In the genomic region with DNA sequence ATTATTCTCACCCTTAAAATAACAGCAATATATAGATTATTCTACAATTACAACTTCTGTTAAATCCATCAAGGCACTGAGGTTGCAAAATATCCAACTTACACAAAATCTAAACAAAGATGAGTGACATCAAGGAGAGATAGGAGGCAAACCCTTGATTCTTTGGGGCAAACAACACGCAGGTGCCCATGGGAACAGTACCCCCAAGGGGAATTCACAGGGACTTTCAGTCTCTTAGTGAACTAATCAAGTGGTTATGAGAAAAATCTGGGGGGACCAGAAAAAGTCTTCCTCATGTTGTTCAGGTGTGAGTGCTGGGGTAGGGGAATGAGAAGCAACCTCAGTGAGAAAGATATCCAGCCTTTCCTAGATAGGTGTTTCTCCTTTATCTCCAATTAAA, we compare ENCODE assay signal across 34 cellular contexts.
"Had no signal": no experiment of that assay in that cellular context is flagged by ENCODE, and none has a peak within 500 bp of the region (broad histone marks: within the 10 kb centered on the region; RNA-seq: fewer than 3 reads in every experiment).

No MANE protein-coding gene starts in this region.

- H3K4me1 ChIP-seq: SJCRH30 had no signal

- H3K27me3 ChIP-seq: MG63, SJCRH30 had no signal

- H3K9me3 ChIP-seq: MG63, SJCRH30 had no signal

- H2AFZ ChIP-seq: PC-9 had no signal

- H3K4me2 ChIP-seq: PC-9 had no signal

- ATAC-seq: Panc1, Right ventricle myocardium inferior, SK-N-SH treated with all-trans-retinoic acid at 6 μM for 48 hours, T-cell had no signal

- FAIRE-seq: RCC 7860 had no signal

- H3K4me1 Mint-ChIP-seq: T-cell had no signal

- H3K27ac ChIP-seq: PC-9, RWPE1, SJCRH30, SK-N-MC had no signal

- H3K4me3 Mint-ChIP-seq: T-cell had no signal

- H3K4me3 ChIP-seq: MG63, PC-9, SJCRH30, SK-N-MC had no signal

- H3K36me3 Mint-ChIP-seq: T-cell had no signal

- DNase-seq: Kasumi-1, MG63, NCI-H1048, NCI-H1092 treated with DMSO at 0.1 percent for 48 hours, NCI-H1105 treated with DMSO at 0.1 percent for 48 hours, NCI-H1417, NCI-H1436, NCI-H146, NCI-H1694, NCI-H187, NCI-H1930, NCI-H2029 treated with DMSO at 0.1 percent for 48 hours, NCI-H2081 treated with DMSO at 0.1 percent for 48 hours, NCI-H2107, NCI-H2171, NCI-H226, NCI-H446 treated with DMSO at 0.1 percent for 48 hours, NCI-H510A, NCI-H524, NCI-H526, NCI-H69, NCI-H748 treated with DMSO at 0.1 percent for 48 hours, NCI-H82, PC-9, SHP77, SIG-M5, T-cell had no signal

- H3K27ac Mint-ChIP-seq: T-cell had no signal

- H3K36me3 ChIP-seq: MG63, SJCRH30 had no signal
